ENCODE assay signal across 16 cellular contexts in the genomic region with DNA sequence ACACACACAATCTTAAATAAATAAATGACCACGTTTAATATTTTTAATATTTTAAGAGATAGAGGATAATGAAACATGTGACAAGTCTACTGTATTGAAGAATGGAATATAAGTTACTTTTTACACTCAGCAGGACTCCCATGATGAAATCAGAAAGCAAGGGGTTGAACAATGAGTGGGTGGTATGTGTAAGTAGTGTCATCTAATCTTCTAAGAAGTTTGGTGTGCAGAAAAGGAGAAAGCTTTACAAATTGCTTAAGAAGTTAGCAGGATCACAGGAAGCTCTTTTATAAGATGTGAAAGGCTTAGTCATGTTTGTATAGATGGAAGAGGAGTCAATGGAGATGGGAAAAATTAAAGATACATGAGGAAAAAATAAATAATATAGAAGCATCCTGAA. TPM values are rescaled to one million over a fixed set of nuclear protein-coding genes. Genes with fewer than 3 reads are reported as not detected.
DNase-seq lines count a peak whose midpoint lies in the region; ATAC-seq and TF ChIP-seq lines count a peak whose summit lies in the region.
"Had no signal": no experiment of that assay in that cellular context is flagged by ENCODE, and none has a peak within 500 bp of the region (broad histone marks: within the 10 kb centered on the region; RNA-seq: fewer than 3 reads in every experiment).

No MANE protein-coding gene starts in this region.

- H3K4me3 Mint-ChIP-seq in MCF 10A (ENCODE audit: unreplicated experiment): no peak overlapping the region
- H3K4me3 Mint-ChIP-seq: CD8-positive, alpha-beta memory T cell; HFFc6 had no signal

- H4K20me1 ChIP-seq in mammary epithelial cell (ENCODE audit: insufficient read depth, low read length): no peaks in the 10 kb centered on the region
- H4K20me1 ChIP-seq: BLaER1 had no signal

- H3K79me2 ChIP-seq in mammary epithelial cell (ENCODE audit: insufficient read depth, low read length): no peaks in the 10 kb centered on the region

- H3K27me3 ChIP-seq in mammary epithelial cell (ENCODE audit: insufficient read depth, low read length): no peaks in the 10 kb centered on the region
- H3K27me3 ChIP-seq: BLaER1 had no signal

- no peaks in the 10 kb centered on the region for H3K4me1 Mint-ChIP-seq in MCF 10A (ENCODE audit: insufficient read depth, unreplicated experiment)
- H3K4me1 Mint-ChIP-seq: CD8-positive, alpha-beta memory T cell had no signal

- CTCF ChIA-PET in MCF 10A (lab: Yijun Ruan, JAX): no interaction called here
- CTCF ChIA-PET in mammary epithelial cell (lab: Charles Lee; ENCODE audit: low non-redundant PET): no interaction called here

- H3K27me3 Mint-ChIP-seq in MCF 10A (ENCODE audit: insufficient read depth, unreplicated experiment): no peaks in the 10 kb centered on the region
- H3K27me3 Mint-ChIP-seq: CD8-positive, alpha-beta memory T cell had no signal

- H3K4me2 ChIP-seq in mammary epithelial cell (ENCODE audit: insufficient read depth, low read depth, low read length): no peak overlapping the region
- H3K4me2 ChIP-seq: BLaER1 had no signal

- H3K9ac ChIP-seq in mammary epithelial cell (ENCODE audit: insufficient read depth, low read length): no peak overlapping the region
- H3K9ac ChIP-seq: BLaER1 had no signal

- no peaks in the 10 kb centered on the region for H3K36me3 ChIP-seq in mammary epithelial cell (ENCODE audit: insufficient read depth, low read length)
- H3K36me3 ChIP-seq: BLaER1 had no signal

- H3K27ac ChIP-seq in mammary epithelial cell (ENCODE audit: insufficient read depth, low read depth, low read length): no peak overlapping the region
- H3K27ac ChIP-seq: 22Rv1, BLaER1 had no signal

- dilution Hi-C loops in mammary epithelial cell (cut with HindIII; ENCODE audit: low sequenced_read_pairs): no loop called here

- H3K9me3 ChIP-seq in mammary epithelial cell (replicated peaks; ENCODE audit: insufficient read depth, low read length): peaks cover 3% of the 10 kb centered on the region
- H3K9me3 ChIP-seq: BLaER1 had no signal

- ATAC-seq in GM21619 (IDR thresholded peaks at IDR 0.05; ENCODE audit: unreplicated experiment): no peak
- ATAC-seq in HG03025 (IDR thresholded peaks at IDR 0.05; ENCODE audit: low FRiP score, unreplicated experiment): no peak

- DNase-seq in MCF 10A (ENCODE audit: unreplicated experiment): peak; percentile 6
- DNase-seq in mammary epithelial cell: no peak
- DNase-seq in choroid plexus epithelial cell (ENCODE audit: low read depth): peak; percentile 5
- DNase-seq in iris pigment epithelial cell (ENCODE audit: low read depth): peak; percentile 1
- DNase-seq in activated T-cell treated with anti-CD3 and anti-CD28 coated beads, Interleukin-2, amount 50 U/mL, for 1 hour: no peak
- DNase-seq: AML-193; CD8-positive, alpha-beta memory T cell; DMS53; GF-D8; HCEC 1CT; HFFc6 had no signal

- no peak overlapping the region for H2AFZ ChIP-seq in mammary epithelial cell (ENCODE audit: low read depth, low read length)

- TF ChIP-seq CTCF in MCF 10A (IDR thresholded peaks at IDR 0.05; ENCODE audit: unreplicated experiment) (no peak), mammary epithelial cell (conservative IDR thresholded peaks at IDR 0.05 in 1 of 2, IDR thresholded peaks at IDR 0.05 in 1 of 2; ENCODE audit: extremely low read depth in 1 of 2, insufficient read depth in 1 of 2, low read depth in 1 of 2, low read length in 2 of 2) (no peak), choroid plexus epithelial cell (conservative IDR thresholded peaks at IDR 0.05; ENCODE audit: low read depth, low read length) (no peak)

- H3K4me3 ChIP-seq in mammary epithelial cell (replicated peaks in 1 of 3; ENCODE audit: insufficient read depth in 1 of 3, low read depth in 2 of 3, low read length in 3 of 3) (no peak overlapping the region), choroid plexus epithelial cell (ENCODE audit: low read depth, low read length) (no peak overlapping the region)
- H3K4me3 ChIP-seq: BLaER1 had no signal

- no peaks in the 10 kb centered on the region for H3K36me3 Mint-ChIP-seq in MCF 10A (ENCODE audit: insufficient read depth, unreplicated experiment)
- H3K36me3 Mint-ChIP-seq: CD8-positive, alpha-beta memory T cell had no signal

- POLR2A ChIA-PET in MCF 10A (lab: Yijun Ruan, JAX): no interaction called here

- no TSS peak for BruUV-seq in MCF 10A (replicated peaks; lab: Mats Ljungman, UMichigan)
- no TSS peak for BruUV-seq in mammary epithelial cell (replicated peaks; lab: Mats Ljungman, UMichigan)

- no peaks in the 10 kb centered on the region for H3K4me1 ChIP-seq in mammary epithelial cell (ENCODE audit: insufficient read depth, low read length)
- H3K4me1 ChIP-seq: BLaER1 had no signal

- intact Hi-C loops in MCF 10A (cut with micrococcal nuclease): no loop called here
- intact Hi-C loops in mammary epithelial cell (cut with micrococcal nuclease): no loop called here

- no peak overlapping the region for H3K27ac Mint-ChIP-seq in MCF 10A (ENCODE audit: low read depth, unreplicated experiment)
- H3K27ac Mint-ChIP-seq: CD8-positive, alpha-beta memory T cell; HFFc6 had no signal

- in situ Hi-C loops in mammary epithelial cell (cut with MboI; ENCODE audit: low sequenced_read_pairs in 2 of 2): no loop called here

- 38% methylated on average over 1 of the region's 1 CpG for WGBS in mammary epithelial cell (ENCODE audit: low coverage, missing lambda C conversion rate)

- H3K9me3 Mint-ChIP-seq in MCF 10A (ENCODE audit: unreplicated experiment): peaks cover 17% of the 10 kb centered on the region

RNA-seq across cellular contexts. Expression of a gene that starts 47.8 kb away (rescaled TPM):
- total RNA-seq in MCF 10A (2022) (not detected in 2 replicates), mammary epithelial cell (not detected)
- not detected for polyA plus RNA-seq in mammary epithelial cell
- not detected for polyA minus RNA-seq in mammary epithelial cell
- total RNA-seq: CD8-positive, alpha-beta memory T cell; H4; HFFc6 had no signal
- polyA plus RNA-seq: CD8-positive, alpha-beta memory T cell had no signal

Comparison
In these comparisons a context has a peak if more than half of its experiments do, and no peak if none do; other contexts are left out.
1. DNase-seq: peak in MCF 10A (single experiment), choroid plexus epithelial cell (single experiment) and iris pigment epithelial cell (single experiment); none in mammary epithelial cell (single experiment) and activated T-cell treated with anti-CD3 and anti-CD28 coated beads, Interleukin-2, amount 50 U/mL, for 1 hour (single experiment).